In the genomic region with DNA sequence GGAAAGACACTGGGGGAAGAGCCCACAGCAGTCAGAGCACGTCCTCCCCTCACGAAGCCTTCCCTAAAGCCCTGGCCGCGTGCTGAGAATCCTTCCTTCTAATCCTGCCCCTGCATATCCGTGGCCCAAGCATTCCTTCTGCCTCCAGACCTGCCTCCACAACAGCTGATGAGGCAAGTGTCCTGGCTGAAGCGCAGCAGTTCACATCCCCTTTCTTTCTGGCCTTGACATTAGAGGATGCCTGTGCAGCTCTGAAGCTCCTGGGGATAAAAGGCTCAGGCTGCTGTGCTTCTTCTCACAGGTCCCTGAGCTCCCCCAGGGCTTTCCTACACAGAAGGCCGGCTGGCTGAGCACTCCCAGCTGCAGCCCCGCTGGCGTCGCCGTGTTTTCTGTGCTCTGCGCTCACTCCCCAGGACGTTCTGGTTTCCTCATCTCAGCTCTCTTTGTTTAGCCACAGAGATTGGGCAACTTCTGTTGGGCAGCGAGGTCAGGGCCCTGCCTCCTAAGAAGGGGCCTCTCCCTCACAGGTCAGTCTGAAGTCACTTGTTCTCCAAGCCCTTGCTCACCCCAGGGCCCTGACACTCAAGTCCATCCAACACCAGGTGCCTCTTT, we compare ENCODE assay signal across 1 cellular context.
TF ChIP-seq lines count a peak whose summit lies in the region.

No MANE protein-coding gene starts in this region.

TF ChIP-seq in WTC11, 78 proteins besides CTCF, POLR2A, EP300 and RAD21:
- TF ChIP-seq, protein P1, sequence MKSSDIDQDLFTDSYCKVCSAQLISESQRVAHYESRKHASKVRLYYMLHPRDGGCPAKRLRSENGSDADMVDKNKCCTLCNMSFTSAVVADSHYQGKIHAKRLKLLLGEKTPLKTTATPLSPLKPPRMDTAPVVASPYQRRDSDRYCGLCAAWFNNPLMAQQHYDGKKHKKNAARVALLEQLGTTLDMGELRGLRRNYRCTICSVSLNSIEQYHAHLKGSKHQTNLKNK (CRISPR knock-in tag; IDR thresholded peaks at IDR 0.05) = no peak
- no peak for TF ChIP-seq MXD4 (CRISPR knock-in tag; IDR thresholded peaks at IDR 0.05; ENCODE audit: borderline replicate concordance)
- TF ChIP-seq GABPB1 (CRISPR knock-in tag; IDR thresholded peaks at IDR 0.05) = peak; percentile 67; the same call in 1 of the 2 replicates
